In genomic region chr19:48993175-48994034, GRCh38 we compare ENCODE assay signal across 1 cellular context.
TF ChIP-seq lines count a peak whose summit lies in the region.

TSS of gene GYS1 (minus strand) at chr19:48993309. CDS start at chr19:48993112, 197 bp downstream.
TSS of gene RUVBL2 (plus strand) at chr19:48993887. CDS start at chr19:48993912, 25 bp downstream.

TF ChIP-seq in HepG2, 621 proteins besides CTCF, POLR2A, EP300 and RAD21 (continued from another document and continues in another):
- TF ChIP-seq ZNF281 (CRISPR knock-in tag; IDR thresholded peaks at IDR 0.05; ENCODE audit: borderline replicate concordance): peak; percentile 27; the same call in 1 of the 2 replicates
- 0 out of 2 replicates have a peak, but pooled peaks have one; percentile 15 for TF ChIP-seq E2F2 (CRISPR knock-in tag; IDR thresholded peaks at IDR 0.05; ENCODE audit: borderline replicate concordance)
- no peak for TF ChIP-seq ADNP (CRISPR knock-in tag; IDR thresholded peaks at IDR 0.05)
- TF ChIP-seq ZNF746 (CRISPR knock-in tag; IDR thresholded peaks at IDR 0.05): no peak
- TF ChIP-seq ATF4 (CRISPR knock-in tag; IDR thresholded peaks at IDR 0.05): 0 out of 4 replicates have a peak, but pooled peaks of 1 of the 2 experiments have one; percentile 26
- TF ChIP-seq CEBPG (CRISPR knock-in tag; IDR thresholded peaks at IDR 0.05): peak; percentile 79
- TF ChIP-seq ARNT2 (CRISPR knock-in tag; IDR thresholded peaks at IDR 0.05; ENCODE audit: low read depth): peak; percentile 84
- peak; percentile 95 for TF ChIP-seq ZNF430 (CRISPR knock-in tag; IDR thresholded peaks at IDR 0.05)
- no peak for TF ChIP-seq TBL1XR1 (IDR thresholded peaks at IDR 0.05; ENCODE audit: borderline replicate concordance, low read length, partially characterized antibody)
- TF ChIP-seq NKX3-1 (CRISPR knock-in tag; IDR thresholded peaks at IDR 0.05): no peak
- peak; percentile 93 for TF ChIP-seq PBX2 (CRISPR knock-in tag; IDR thresholded peaks at IDR 0.05)
- TF ChIP-seq RFX5 (IDR thresholded peaks at IDR 0.05; ENCODE audit: low read depth, low read length): peak; percentile 62
- TF ChIP-seq ZMAT3 (CRISPR knock-in tag; conservative IDR thresholded peaks at IDR 0.05): peak; percentile 85; the same call in 1 of the 2 replicates
- no peak for TF ChIP-seq ZBTB7A (CRISPR knock-in tag; IDR thresholded peaks at IDR 0.05)
- TF ChIP-seq ZBTB49 (CRISPR knock-in tag; IDR thresholded peaks at IDR 0.05; ENCODE audit: borderline replicate concordance): no peak
- peak; percentile 30; the same call in 1 of the 2 replicates for TF ChIP-seq ZHX2 (IDR thresholded peaks at IDR 0.05; ENCODE audit: low read depth)
- TF ChIP-seq ZHX2 (CRISPR knock-in tag; IDR thresholded peaks at IDR 0.05; ENCODE audit: borderline replicate concordance): no peak
- peak; percentile 96; the same call in 1 of the 2 replicates for TF ChIP-seq KLF15 (CRISPR knock-in tag; IDR thresholded peaks at IDR 0.05; ENCODE audit: borderline replicate concordance)
- peak; percentile 47 for TF ChIP-seq ZFP91 (CRISPR knock-in tag; IDR thresholded peaks at IDR 0.05; ENCODE audit: borderline replicate concordance)
- 0 out of 2 replicates have a peak, but pooled peaks have one; percentile 17 for TF ChIP-seq KDM4B (CRISPR knock-in tag; IDR thresholded peaks at IDR 0.05)
- peak; percentile 55; the same call in 1 of the 2 replicates for TF ChIP-seq ATF2 (CRISPR knock-in tag; IDR thresholded peaks at IDR 0.05)
- no peak for TF ChIP-seq PCBP2 (optimal IDR thresholded peaks at IDR 0.05; ENCODE audit: low read depth, low read length, poor library complexity, severe bottlenecking)
- TF ChIP-seq JUND (CRISPR knock-in tag; IDR thresholded peaks at IDR 0.05): 0 out of 2 replicates have a peak, but pooled peaks have one; percentile 45
- peak; percentile 65 for TF ChIP-seq UBTF (CRISPR knock-in tag; IDR thresholded peaks at IDR 0.05)
- no peak for TF ChIP-seq LCORL (IDR thresholded peaks at IDR 0.05)
- TF ChIP-seq LCORL (CRISPR knock-in tag; IDR thresholded peaks at IDR 0.05): peak; percentile 37; the same call in 1 of the 2 replicates
- TF ChIP-seq ZNF629 (CRISPR knock-in tag; conservative IDR thresholded peaks at IDR 0.05): no peak
- no peak for TF ChIP-seq ARID2 (CRISPR knock-in tag; IDR thresholded peaks at IDR 0.05; ENCODE audit: borderline replicate concordance)
- TF ChIP-seq ZFP90 (CRISPR knock-in tag; IDR thresholded peaks at IDR 0.05; ENCODE audit: borderline replicate concordance): no peak; the same call in 1 of the 2 replicates
